Comparison of ENCODE assay signal across 8 cellular contexts in genomic region chr14:75278422-75279152, GRCh38. TPM values are rescaled to one million over a fixed set of nuclear protein-coding genes. Genes with fewer than 3 reads are reported as not detected.
DNase-seq lines count a peak whose midpoint lies in the region; ATAC-seq, FAIRE-seq and TF ChIP-seq lines count a peak whose summit lies in the region.

Gene FOS (plus strand): TSS chr14:75278828. CDS start chr14:75278983, 155 bp downstream.

- peaks cover 4 to 11% (median 10%) of the 10 kb centered on the region in 4 experiments for H3K4me1 ChIP-seq in H1 (replicated peaks in 1 of 4; ENCODE audit: control insufficient read depth in 3 of 4, insufficient read depth in 4 of 4, low read length in 3 of 4)
- H3K4me1 ChIP-seq in mesenchymal stem cell (ENCODE audit: control insufficient read depth, insufficient read depth, low read depth, low read length), result peaks cover 18% of the 10 kb centered on the region

- H3K27ac ChIP-seq in H1 (ENCODE audit: low read depth, low read length) (peak within 1 kb of the TSS; percentile 100), mesenchymal stem cell (ENCODE audit: low read length, poor library complexity, severe bottlenecking) (peak within 1 kb of the TSS; percentile 40)

- DNase-seq in COR-L47 (lab: John Stamatoyannopoulos, UW) (peak; percentile 86), HUDEP-2 (lab: John Stamatoyannopoulos, UW; ENCODE audit: unreplicated experiment in 76 of 76) (peak in 75 of 76 experiments; percentile 17 to 90 (median 75)), NOMO-1 treated with DMSO at 0.1 percent for 48 hours (lab: John Stamatoyannopoulos, UW; ENCODE audit: unreplicated experiment) (peak; percentile 91), H1 (ENCODE audit: low read depth in 1 of 2, low spot score in 2 of 2) (peak in 1 of 2 experiments; percentile 91), mesenchymal stem cell (peak; percentile 98)
- DNase-seq in activated CD8-positive, alpha-beta memory T cell treated with anti-CD3 and anti-CD28 coated beads for 48 hours (ENCODE audit: low read depth in 2 of 3, low spot score in 2 of 3), result peak; percentile 73 to 86 (median 76)
- peak; percentile 67 for DNase-seq in stimulated activated CD8-positive, alpha-beta memory T cell treated with anti-CD3 and anti-CD28 coated beads, Interleukin-12 subunit alpha, Interleukin-12 subunit beta, amount 100 ng/mL, for 24 hours (ENCODE audit: extremely low read depth)

- FAIRE-seq in H1 (lab: Jason Lieb, UNC), result no peak

- no peak within 1 kb of the TSS for H3K23ac ChIP-seq in H1 (ENCODE audit: insufficient read length)
- peak within 1 kb of the TSS in 1 of 2 experiments; percentile 54 for H3K23ac ChIP-seq in mesenchymal stem cell (ENCODE audit: low read length in 2 of 2)

- peak in 1 of 2 experiments; percentile 99; a peak in 2 of 3 replicates for TF ChIP-seq EP300 in H1 (IDR thresholded peaks at IDR 0.05; ENCODE audit: borderline replicate concordance in 1 of 2, low read depth in 2 of 2, low read length in 2 of 2)

- H3K14ac ChIP-seq in H1 (ENCODE audit: insufficient read length) (no peak within 1 kb of the TSS), mesenchymal stem cell (ENCODE audit: low read length in 2 of 2) (peak within 1 kb of the TSS; percentile 46 to 63)

- peaks cover 0 to 12% of the 10 kb centered on the region in 2 experiments; a peak in 2 of 4 replicates for H3K79me2 ChIP-seq in H1 (ENCODE audit: control insufficient read depth in 1 of 2, insufficient read depth in 2 of 2, low read length in 2 of 2)

- H3K4me3 ChIP-seq in H1 (ENCODE audit: extremely low read depth in 1 of 4, insufficient read depth in 2 of 4, low read depth in 3 of 4, low read length in 4 of 4) (peak within 1 kb of the TSS; percentile 71 to 85 (median 76)), mesenchymal stem cell (ENCODE audit: insufficient read depth in 1 of 2, low read depth in 1 of 2, low read length in 2 of 2) (peak within 1 kb of the TSS; percentile 64 to 96)

- TF ChIP-seq CTCF in H1 (IDR thresholded peaks at IDR 0.05; ENCODE audit: control extremely low read depth in 1 of 3, insufficient read depth in 1 of 3, low read depth in 1 of 3, low read length in 3 of 3), result no peak

- H3K56ac ChIP-seq in H1 (replicated peaks; ENCODE audit: insufficient read length, low read depth, low read length), result peak within 1 kb of the TSS; percentile 70

- POLR2A ChIA-PET in H1 (lab: Charles Lee; ENCODE audit: partially characterized antibody), result interaction anchor here (0.7 to 14.8 kb wide), 23 partner anchors 9 to 392 kb away, joined by 3 to 351 read pairs (median 3); partner anchors contain the start of gene ZC2HC1C

- peaks cover 0 to 26% (median 10%) of the 10 kb centered on the region in 4 experiments; a peak in 5 of 7 replicates for H3K27me3 ChIP-seq in H1 (replicated peaks in 1 of 4; ENCODE audit: control insufficient read depth in 3 of 4, extremely low read depth in 1 of 4, insufficient read depth in 3 of 4, low read length in 3 of 4)
- peaks cover 0 to 11% of the 10 kb centered on the region in 2 experiments for H3K27me3 ChIP-seq in mesenchymal stem cell (ENCODE audit: control insufficient read depth in 1 of 2, insufficient read depth in 1 of 2, low read length in 2 of 2)

- peak; percentile 70 for ATAC-seq in GM21381 (IDR thresholded peaks at IDR 0.05; ENCODE audit: unreplicated experiment)

- H2BK20ac ChIP-seq in H1 (ENCODE audit: low read length), result peak within 1 kb of the TSS; percentile 61; the same call in 1 of the 2 replicates

- CTCF ChIA-PET in H1 (lab: Charles Lee; ENCODE audit: partially characterized antibody), result interaction anchor here (1.5 kb wide), 1 partner anchor 16 kb away, joined by 3 read pairs; no protein-coding TSS in a partner anchor

- WGBS in H1 (ENCODE audit: extremely low coverage in 1 of 2, insufficient coverage in 1 of 2, insufficient read length in 1 of 2, insufficient replicate concordance in 2 of 2, low coverage in 1 of 2, low lambda C conversion rate in 2 of 2, missing lambda C conversion rate in 1 of 2), 2 experiments, result 1% methylated on average over 55 of the region's 69 CpGs; no CpG with 5 or more reads in 1 of the 2 experiments
- under 1% methylated on average over 67 of the region's 69 CpGs for WGBS in mesenchymal stem cell

- peak within 1 kb of the TSS; percentile 98 for H2BK5ac ChIP-seq in H1 (ENCODE audit: low read depth, low read length)
- H2BK5ac ChIP-seq in mesenchymal stem cell (ENCODE audit: low read depth, low read length, poor library complexity, severe bottlenecking), result peak within 1 kb of the TSS; percentile 85

- H3K79me1 ChIP-seq in H1 (ENCODE audit: low read depth, low read length) (no peaks in the 10 kb centered on the region), mesenchymal stem cell (replicated peaks; ENCODE audit: low read length, poor library complexity, severe bottlenecking) (peaks cover 10% of the 10 kb centered on the region)

- H2AK5ac ChIP-seq in H1 (ENCODE audit: low read depth, low read length), result peak within 1 kb of the TSS; percentile 89
- no peak within 1 kb of the TSS for H2AK5ac ChIP-seq in mesenchymal stem cell (ENCODE audit: low read length, severe bottlenecking)

- no peak for TF ChIP-seq RAD21 in H1 (IDR thresholded peaks at IDR 0.05 in 1 of 2, conservative IDR thresholded peaks at IDR 0.05 in 1 of 2; ENCODE audit: low read depth in 2 of 2, low read length in 2 of 2)

- H4K20me1 ChIP-seq in H1 (replicated peaks in 1 of 2; ENCODE audit: control insufficient read depth in 1 of 2, insufficient read depth in 2 of 2, low read length in 2 of 2), result peaks cover 4 to 7% of the 10 kb centered on the region in 2 experiments

- H3K9ac ChIP-seq in H1 (replicated peaks in 1 of 4; ENCODE audit: extremely low read depth in 1 of 4, low read depth in 3 of 4, low read length in 3 of 4) (peak within 1 kb of the TSS; percentile 85 to 94 (median 90)), mesenchymal stem cell (ENCODE audit: low read length) (peak within 1 kb of the TSS; percentile 98)

- peak within 1 kb of the TSS; percentile 95 for H3K18ac ChIP-seq in H1 (ENCODE audit: extremely low read depth, low read length)
- H3K18ac ChIP-seq in mesenchymal stem cell (ENCODE audit: low read depth in 1 of 2, low read length in 2 of 2), result peak within 1 kb of the TSS; percentile 95 to 99

- peak within 1 kb of the TSS; percentile 97 for H4K5ac ChIP-seq in H1 (ENCODE audit: insufficient read length, low read depth, low read length)

- no peaks in the 10 kb centered on the region for H3K9me3 ChIP-seq in H1 (ENCODE audit: insufficient read depth in 2 of 2, low read depth in 1 of 2, low read length in 1 of 2)
- no peaks in the 10 kb centered on the region for H3K9me3 ChIP-seq in mesenchymal stem cell (ENCODE audit: control insufficient read depth, low read length)

- H2BK12ac ChIP-seq in H1 (ENCODE audit: low read depth, low read length), result peak within 1 kb of the TSS; percentile 100
- peak within 1 kb of the TSS; percentile 75 to 99 for H2BK12ac ChIP-seq in mesenchymal stem cell (ENCODE audit: low read length in 2 of 2)

- H4K91ac ChIP-seq in H1 (replicated peaks; ENCODE audit: insufficient read length, low read length), result peak within 1 kb of the TSS; percentile 99
- peak within 1 kb of the TSS; percentile 99 for H4K91ac ChIP-seq in mesenchymal stem cell (ENCODE audit: low read length)

- H2AFZ ChIP-seq in H1 (ENCODE audit: low read length), result peak within 1 kb of the TSS; percentile 91; the same call in 1 of the 2 replicates
- peak within 1 kb of the TSS; percentile 97 for H2AFZ ChIP-seq in mesenchymal stem cell (ENCODE audit: low read depth, low read length)

- H3K23me2 ChIP-seq in H1 (ENCODE audit: low read depth, low read length), result peaks cover 24% of the 10 kb centered on the region; the same call in 1 of the 2 replicates

- H2BK15ac ChIP-seq in H1 (ENCODE audit: low read length) (peak within 1 kb of the TSS; percentile 72; the same call in 1 of the 2 replicates), mesenchymal stem cell (ENCODE audit: low read depth, poor library complexity, severe bottlenecking) (peak within 1 kb of the TSS; percentile 96)

- peak; percentile 99 for TF ChIP-seq POLR2A in H1 (IDR thresholded peaks at IDR 0.05; ENCODE audit: control extremely low read depth in 1 of 2, low read depth in 2 of 2, low read length in 2 of 2)

- H2BK120ac ChIP-seq in H1 (replicated peaks; ENCODE audit: low read depth, low read length) (no peak within 1 kb of the TSS), mesenchymal stem cell (ENCODE audit: low read depth, low read length) (peak within 1 kb of the TSS; percentile 98)

- H3K4ac ChIP-seq in H1 (replicated peaks; ENCODE audit: insufficient read length, low read depth, low read length), result peak within 1 kb of the TSS; percentile 16
- peak within 1 kb of the TSS; percentile 84 to 90 for H3K4ac ChIP-seq in mesenchymal stem cell (ENCODE audit: low read depth in 1 of 2, low read length in 2 of 2)

- H3K36me3 ChIP-seq in H1 (ENCODE audit: control insufficient read depth in 2 of 4, insufficient read depth in 4 of 4, low read length in 3 of 4) (peaks cover 9 to 14% (median 10%) of the 10 kb centered on the region in 4 experiments; a peak in 7 of 8 replicates), mesenchymal stem cell (ENCODE audit: control insufficient read depth in 1 of 2, insufficient read depth in 2 of 2, low read depth in 1 of 2, low read length in 2 of 2) (peaks cover 10 to 22% of the 10 kb centered on the region in 2 experiments)

- H3K4me2 ChIP-seq in H1 (ENCODE audit: insufficient read depth in 1 of 2, low read depth in 2 of 2, low read length in 2 of 2), result peak within 1 kb of the TSS; percentile 92
- peak within 1 kb of the TSS; percentile 99 for H3K4me2 ChIP-seq in mesenchymal stem cell (ENCODE audit: low read length, poor library complexity, severe bottlenecking)

- peak within 1 kb of the TSS; percentile 100 for H4K8ac ChIP-seq in H1 (ENCODE audit: extremely low read depth, insufficient read depth, low read length)
- H4K8ac ChIP-seq in mesenchymal stem cell (ENCODE audit: low read length), result peak within 1 kb of the TSS; percentile 95

TF ChIP-seq in H1, 55 proteins besides CTCF, POLR2A, EP300 and RAD21 (continues in another document):
- peak; percentile 97 for TF ChIP-seq TAF7 (optimal IDR thresholded peaks at IDR 0.05; ENCODE audit: borderline replicate concordance, low read depth, low read length)

RNA-seq across cellular contexts. Expression of gene FOS, which starts in this region (rescaled TPM):
- 51.5 and 51.8 TPM in 2 replicates for total RNA-seq in H1 (2021; fragmentation: NEBNext Ultra II Directional; extraction: Animal tissue kit (Norgen Biotek cat#: 25700))
- polyA plus RNA-seq in H1 (2011; rRNA removed), result 50.2 and 74.5 TPM in 2 replicates
- 29.8 TPM for polyA plus RNA-seq in H1 (2011; cell fraction: cytosol; rRNA removed)
- polyA plus RNA-seq in H1 (2011; cell fraction: nucleus; rRNA removed), result 236 TPM
- 36.4 to 90.0 TPM (median 56.1 TPM) in 4 replicates for polyA plus RNA-seq in H1 (2012, experiment 1 of 2)
- 60.5 TPM for polyA plus RNA-seq in H1 (2012, experiment 2 of 2)
- 8.6 TPM for polyA plus RNA-seq in H1 (2013, experiment 1 of 2)
- 8.3 TPM for polyA plus RNA-seq in H1 (2013, experiment 2 of 2)
- polyA minus RNA-seq in H1 (2011; rRNA and poly(A)+ RNA removed), result 35.8 and 91.1 TPM in 2 replicates
- polyA minus RNA-seq in H1 (2011; cell fraction: cytosol; rRNA and poly(A)+ RNA removed), result 38.5 TPM
- polyA minus RNA-seq in H1 (2011; cell fraction: nucleus; rRNA and poly(A)+ RNA removed), result 604 TPM
- polyA plus RNA-seq in mesenchymal stem cell (2013, experiment 1 of 2), result 587 TPM
- 551 TPM for polyA plus RNA-seq in mesenchymal stem cell (2013, experiment 2 of 2)
